ENCODE assay signal across 13 cellular contexts in genomic region chr2:53473762-53474161, GRCh38.
"Had no signal": no experiment of that assay in that cellular context is flagged by ENCODE, and none has a peak within 500 bp of the region (broad histone marks: within the 10 kb centered on the region; RNA-seq: fewer than 3 reads in every experiment).

No MANE protein-coding gene starts in this region.

- ATAC-seq: activated CD8-positive, alpha-beta T cell treated with anti-CD3 and anti-CD28 coated beads, Interleukin-2, amount 10 ng/mL, durations not matched to agents 7 days and 5 days; Panc1 had no signal

- DNase-seq: activated CD4-positive, alpha-beta T cell treated with anti-CD3 and anti-CD28 coated beads for 48 hours; activated CD4-positive, alpha-beta T cell treated with anti-CD3 and anti-CD28 coated beads, Interleukin-2, amount 50 U/mL, for 4 hours; activated CD4-positive, CD25-positive, alpha-beta regulatory T cell treated with anti-CD3 and anti-CD28 coated beads, Interleukin-2, amount 50 U/mL, for 72 hours; activated CD8-positive, alpha-beta memory T cell treated with anti-CD3 and anti-CD28 coated beads, Interleukin-2, amount 50 U/mL, for 48 hours; activated CD8-positive, alpha-beta T cell treated with anti-CD3 and anti-CD28 coated beads, Interleukin-2, amount 10 ng/mL, durations not matched to agents 7 days and 5 days; activated effector memory CD4-positive, alpha-beta T cell treated with Interleukin-2 at 50 U/mL for 16 hours; activated naive CD4-positive, alpha-beta T cell; activated T-cell treated with anti-CD3 and anti-CD28 coated beads, Interleukin-2, amount 50 U/mL, for 24 hours; aorta; central memory CD4-positive, alpha-beta T cell; NCI-H1048; NK-92 treated with Interleukin-12 subunit alpha and Interleukin-12 subunit beta, amount 100 ng/mL, for 24 hours had no signal
